In the genomic region with DNA sequence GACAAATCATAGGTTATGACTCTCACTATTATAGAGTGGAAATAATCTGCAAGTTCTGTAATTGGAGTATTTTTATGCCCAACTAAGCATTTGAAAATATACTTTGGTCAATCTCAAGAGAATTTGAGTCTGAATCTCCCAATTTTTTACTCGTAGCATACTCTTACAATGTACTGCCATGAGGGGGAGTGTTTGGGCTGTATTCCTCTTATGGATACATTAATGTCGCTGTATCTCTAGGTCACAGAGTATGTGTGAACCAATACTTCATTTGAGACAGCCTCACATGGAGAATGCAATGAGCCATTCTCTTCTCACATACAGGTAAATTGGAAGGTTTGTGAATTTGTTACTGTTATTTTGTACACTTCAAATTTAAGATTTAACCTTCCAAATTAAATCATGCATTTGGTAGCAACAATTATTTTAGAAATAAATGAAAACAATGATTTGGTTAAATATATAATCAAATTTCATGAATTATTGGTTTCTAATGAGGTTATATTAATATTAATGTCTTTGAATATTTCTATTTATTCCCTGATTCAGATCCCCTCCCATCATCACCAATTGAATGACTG, we compare ENCODE assay signal across 8 cellular contexts. TPM values are rescaled to one million over a fixed set of nuclear protein-coding genes. Genes with fewer than 3 reads are reported as not detected.
A peak's percentile ranks its signal among the peaks of the same experiment; 100 is the strongest.
DNase-seq lines count a peak whose midpoint lies in the region; ATAC-seq and TF ChIP-seq lines count a peak whose summit lies in the region.

No MANE protein-coding gene starts in this region.

- intact Hi-C loops in heart left ventricle (cut with DNase I) (loop anchor here in 7 of 10 donors (1.0 to 10.0 kb wide), 4 partner anchors 187 to 192 kb away; no protein-coding TSS in a partner anchor), gastrocnemius medialis (cut with DNase I; ENCODE audit: low total_unique reads) (loop anchor here (10.0 kb wide), 1 partner anchor 187 kb away; no protein-coding TSS in a partner anchor)

- H3K4me3 ChIP-seq in heart left ventricle (no peak overlapping the region), gastrocnemius medialis (no peak overlapping the region)

- ATAC-seq in GM19452 (IDR thresholded peaks at IDR 0.05; ENCODE audit: unreplicated experiment) (peak; percentile 89), HG03354 (IDR thresholded peaks at IDR 0.05; ENCODE audit: poor library complexity, severe bottlenecking, unreplicated experiment) (peak; percentile 98), heart left ventricle (peak in 3 of 4 donors; percentile 71 to 84 (median 80)), gastrocnemius medialis (no peak)

- H3K4me1 ChIP-seq in heart left ventricle = peaks cover 0 to 6% (median 0%) of the 10 kb centered on the region in 12 donors
- no peaks in the 10 kb centered on the region for H3K4me1 ChIP-seq in gastrocnemius medialis

- WGBS in heart left ventricle, 4 donors = 7 to 14% (median 9%) methylated on average over 2 of the region's 2 CpGs

- peaks cover 0 to under 1% (median 0%) of the 10 kb centered on the region in 9 donors for H3K27me3 ChIP-seq in heart left ventricle
- peaks cover 0 to 4% (median 0%) of the 10 kb centered on the region in 3 donors for H3K27me3 ChIP-seq in gastrocnemius medialis

- DNase-seq in EL (peak; percentile 56), NCI-H510A (lab: John Stamatoyannopoulos, UW) (peak; percentile 4), heart left ventricle (peak in 1 of 5 donors; percentile 20), gastrocnemius medialis (no peak), GM19240 (ENCODE audit: insufficient read length, low spot score) (no peak)
- peak; percentile 16 for DNase-seq in activated gamma-delta T cell treated with anti-CD3 and anti-CD28 coated beads, Interleukin-2, amount 50 U/mL, for 16 hours (ENCODE audit: low read depth)

- TF ChIP-seq POLR2A in heart left ventricle (IDR thresholded peaks at IDR 0.05) = no peak
- TF ChIP-seq POLR2A in gastrocnemius medialis (IDR thresholded peaks at IDR 0.05) = no peak

- H3K36me3 ChIP-seq in heart left ventricle (no peaks in the 10 kb centered on the region), gastrocnemius medialis (no peaks in the 10 kb centered on the region)

- no peak overlapping the region for H3K27ac ChIP-seq in heart left ventricle
- H3K27ac ChIP-seq in gastrocnemius medialis = no peak overlapping the region

- in situ Hi-C loops in gastrocnemius medialis (cut with MboI; ENCODE audit: low sequenced_read_pairs in 4 of 4) = loop anchor here in 2 of 4 donors (10.0 to 25.0 kb wide), 2 partner anchors 185 to 197 kb away; no protein-coding TSS in a partner anchor

- TF ChIP-seq CTCF in heart left ventricle (IDR thresholded peaks at IDR 0.05) = peak; percentile 22 to 68 (median 56)
- peak in 4 of 5 experiments; percentile 12 to 37 (median 26) for TF ChIP-seq CTCF in gastrocnemius medialis (IDR thresholded peaks at IDR 0.05 in 4 of 5, conservative IDR thresholded peaks at IDR 0.05 in 1 of 5)

- no peaks in the 10 kb centered on the region for H3K9me3 ChIP-seq in heart left ventricle
- no peaks in the 10 kb centered on the region for H3K9me3 ChIP-seq in gastrocnemius medialis

RNA-seq across cellular contexts. Expression of a gene that starts 5.5 kb away (rescaled TPM):
- total RNA-seq in heart left ventricle (10 to 100 TPM in 1 of 9 donors, 1 to 10 TPM in 3, under 1 TPM in 5; 0.26 to 23.9 (median 0.81) TPM), gastrocnemius medialis (under 1 TPM; 0.27 to 0.76 (median 0.36) TPM)
- polyA plus RNA-seq in heart left ventricle = under 1 TPM; 0.38 to 0.94 TPM

RNA-seq across cellular contexts. Expression of a gene that starts 33.4 kb away (rescaled TPM):
- total RNA-seq in heart left ventricle (1 to 10 TPM in 7 of 9 donors, under 1 TPM in 2; 0.48 to 3.8 (median 1.4) TPM), gastrocnemius medialis (not detected)
- under 1 TPM; 0.11 to 0.15 TPM for polyA plus RNA-seq in heart left ventricle

Comparison
In these comparisons a context has a peak if more than half of its experiments do, and no peak if none do; other contexts are left out.
1. DNase-seq: peak in EL (single experiment), NCI-H510A (single experiment) and activated gamma-delta T cell treated with anti-CD3 and anti-CD28 coated beads, Interleukin-2, amount 50 U/mL, for 16 hours (single experiment); none in gastrocnemius medialis (0 of 2) and GM19240 (single experiment).
2. ATAC-seq: peak in GM19452 (single experiment), HG03354 (single experiment) and heart left ventricle (3 of 4); none in gastrocnemius medialis (0 of 2).